In genomic region chr19:45098521-45099464, GRCh38 we compare ENCODE assay signal across 7 cellular contexts. TPM values are rescaled to one million over a fixed set of nuclear protein-coding genes. Genes with fewer than 3 reads are reported as not detected.
DNase-seq lines count a peak whose midpoint lies in the region; ATAC-seq and TF ChIP-seq lines count a peak whose summit lies in the region.

No MANE protein-coding gene starts in this region.

- intact Hi-C loops in body of pancreas (cut with DNase I): no loop called here

- H3K27me3 ChIP-seq in body of pancreas (no peaks in the 10 kb centered on the region), iPS-15b (ENCODE audit: control insufficient read depth, insufficient read depth, low read length) (no peaks in the 10 kb centered on the region), subcutaneous abdominal adipose tissue (ENCODE audit: control insufficient read depth in 5 of 5, insufficient read depth in 4 of 5, low read length in 5 of 5) (no peaks in the 10 kb centered on the region)

- H3K4me1 ChIP-seq in body of pancreas (peaks cover 97% of the 10 kb centered on the region), iPS-15b (ENCODE audit: control insufficient read depth, insufficient read depth, low read length) (peaks cover 37% of the 10 kb centered on the region), subcutaneous abdominal adipose tissue (ENCODE audit: control insufficient read depth in 5 of 5, insufficient read depth in 5 of 5, low read length in 5 of 5) (peaks cover under 1 to 74% (median 48%) of the 10 kb centered on the region in 5 donors)

- DNase-seq in NCI-H1694 (lab: John Stamatoyannopoulos, UW) (peak; percentile 39), body of pancreas (peak in 2 of 4 donors; percentile 49 to 54), T-helper 9 cell (no peak), DMS153 treated with DMSO at 0.1 percent for 48 hours (lab: John Stamatoyannopoulos, UW; ENCODE audit: unreplicated experiment) (no peak)

- no peak for TF ChIP-seq POLR2A in body of pancreas (IDR thresholded peaks at IDR 0.05)

- H3K9ac ChIP-seq in iPS-15b (ENCODE audit: low read depth, low read length): peak overlapping the region; percentile 49
- H3K9ac ChIP-seq in subcutaneous abdominal adipose tissue (ENCODE audit: low read length in 5 of 5): peak overlapping the region in 3 of 5 donors; percentile 14 to 45 (median 20)

- H3K36me3 ChIP-seq in body of pancreas (replicated peaks in 1 of 2; ENCODE audit: insufficient read depth in 1 of 2, low read depth in 2 of 2) (no peaks in the 10 kb centered on the region), iPS-15b (ENCODE audit: control insufficient read depth, insufficient read depth, low read length) (peaks cover 7% of the 10 kb centered on the region), subcutaneous abdominal adipose tissue (ENCODE audit: control insufficient read depth in 5 of 5, insufficient read depth in 5 of 5, low read length in 5 of 5) (peaks cover 0 to 2% (median 0%) of the 10 kb centered on the region in 5 donors)

- 37% methylated on average over 14 to 15 of the region's 15 CpGs for WGBS in body of pancreas, 2 donors

- TF ChIP-seq CTCF in body of pancreas (IDR thresholded peaks at IDR 0.05): no peak

- ATAC-seq in body of pancreas (no peak), GM19452 (IDR thresholded peaks at IDR 0.05; ENCODE audit: unreplicated experiment) (no peak)

- H3K9me3 ChIP-seq in body of pancreas (no peaks in the 10 kb centered on the region), iPS-15b (ENCODE audit: control insufficient read depth, insufficient read depth, low read length) (no peaks in the 10 kb centered on the region), subcutaneous abdominal adipose tissue (ENCODE audit: control insufficient read depth in 5 of 5, low read length in 5 of 5) (no peaks in the 10 kb centered on the region)

- H3K27ac ChIP-seq in body of pancreas: peak overlapping the region; percentile 37 to 81 (median 62)
- H3K27ac ChIP-seq in subcutaneous abdominal adipose tissue (ENCODE audit: low read depth, low read length): no peak overlapping the region

- H3K4me3 ChIP-seq in body of pancreas (no peak overlapping the region), iPS-15b (ENCODE audit: low read depth, low read length) (no peak overlapping the region), subcutaneous abdominal adipose tissue (ENCODE audit: low read depth in 1 of 5, low read length in 5 of 5) (peak overlapping the region in 3 of 5 donors; percentile 12 to 32 (median 14))

RNA-seq across cellular contexts. Expression of gene PPP1R37, which starts 5.8 kb away (rescaled TPM):
- 10 to 100 TPM; 16.6 to 49.8 TPM for total RNA-seq in body of pancreas

RNA-seq across cellular contexts. Expression of gene GEMIN7, which starts 19.7 kb away (rescaled TPM):
- 10 to 100 TPM; 15.8 to 19.5 TPM for total RNA-seq in body of pancreas

RNA-seq across cellular contexts. Expression of gene ZNF296, which starts 22.5 kb away (rescaled TPM):
- under 1 TPM in 1 of 2 donors, not detected in 1; 0.26 TPM for total RNA-seq in body of pancreas

RNA-seq across cellular contexts. Expression of gene CLASRP, which starts 59.9 kb away (rescaled TPM):
- total RNA-seq in body of pancreas: 10 to 100 TPM; 40.2 to 64.9 TPM

Comparison
In these comparisons a context has a peak if more than half of its experiments do, and no peak if none do; other contexts are left out.
1. H3K4me3 ChIP-seq: peak in subcutaneous abdominal adipose tissue (3 of 5); none in body of pancreas (0 of 2) and iPS-15b (single experiment).